Comparison of ENCODE assay signal across 9 cellular contexts in genomic region chr1:229230136-229230892, GRCh38. TPM values are rescaled to one million over a fixed set of nuclear protein-coding genes. Genes with fewer than 3 reads are reported as not detected.
DNase-seq lines count a peak whose midpoint lies in the region; ATAC-seq and TF ChIP-seq lines count a peak whose summit lies in the region.
"Had no signal": no experiment of that assay in that cellular context is flagged by ENCODE, and none has a peak within 500 bp of the region (broad histone marks: within the 10 kb centered on the region; RNA-seq: fewer than 3 reads in every experiment).

No MANE protein-coding gene starts in this region.

- H3K36me3 ChIP-seq in iPS-18a (ENCODE audit: control insufficient read depth, low read depth, low read length) (no peaks in the 10 kb centered on the region), vagina (no peaks in the 10 kb centered on the region)
- H3K36me3 ChIP-seq: SJSA1 had no signal

- H3K27ac ChIP-seq in iPS-18a (ENCODE audit: low read length) (no peak overlapping the region), vagina (peak overlapping the region; percentile 61)
- H3K27ac ChIP-seq: SJSA1 had no signal

- no peak for TF ChIP-seq CTCF in vagina (IDR thresholded peaks at IDR 0.05)

- H3K9me3 ChIP-seq in iPS-18a (ENCODE audit: control insufficient read depth, low read depth, low read length) (no peaks in the 10 kb centered on the region), vagina (no peaks in the 10 kb centered on the region)
- H3K9me3 ChIP-seq: SJSA1 had no signal

- peak overlapping the region; percentile 5 for H3K9ac ChIP-seq in iPS-18a (ENCODE audit: low read length)

- ATAC-seq in Right ventricle myocardium superior (ENCODE audit: poor library complexity) (no peak), Right ventricle myocardium inferior (no peak)

- DNase-seq in Right ventricle myocardium superior, result peak; percentile 61
- DNase-seq in Right ventricle myocardium inferior (ENCODE audit: missing footprints), result no peak
- peak; percentile 75 to 92 for DNase-seq in NOMO-1 (lab: John Stamatoyannopoulos, UW; ENCODE audit: unreplicated experiment in 2 of 2)
- DNase-seq in vagina (ENCODE audit: extremely low spot score in 2 of 2), result peak in 1 of 2 donors; percentile 88
- no peak for DNase-seq in COLO829 (ENCODE audit: low spot score)
- no peak for DNase-seq in stimulated activated CD8-positive, alpha-beta memory T cell treated with anti-CD3 and anti-CD28 coated beads, Interleukin-4, amount 100 ng/mL, for 48 hours
- no peak for DNase-seq in NCI-H1092 (lab: John Stamatoyannopoulos, UW)

- H3K27me3 ChIP-seq in iPS-18a (ENCODE audit: control insufficient read depth, insufficient read depth, low read length) (no peaks in the 10 kb centered on the region), vagina (no peaks in the 10 kb centered on the region)
- H3K27me3 ChIP-seq: SJSA1 had no signal

- intact Hi-C loops in Right ventricle myocardium superior (cut with DNase I), result no loop called here
- intact Hi-C loops in Right ventricle myocardium inferior (cut with DNase I), result no loop called here
- intact Hi-C loops in vagina (cut with DNase I), result no loop called here

- TF ChIP-seq POLR2A in vagina (IDR thresholded peaks at IDR 0.05), result no peak

- H3K4me1 ChIP-seq in iPS-18a (ENCODE audit: control insufficient read depth, low read depth, low read length) (peaks cover 65% of the 10 kb centered on the region), vagina (peaks cover 44% of the 10 kb centered on the region)

- peak overlapping the region; percentile 8 for H3K4me3 ChIP-seq in iPS-18a (ENCODE audit: low read length)
- H3K4me3 ChIP-seq in vagina, result no peak overlapping the region
- H3K4me3 ChIP-seq: SJSA1 had no signal

RNA-seq across cellular contexts. Expression of gene RAB4A, which starts 40.6 kb away (rescaled TPM):
- total RNA-seq in Right ventricle myocardium superior, result 103 TPM
- 131 TPM for total RNA-seq in Right ventricle myocardium inferior
- 16.5 TPM for total RNA-seq in vagina

Comparison
In these comparisons a context has a peak if more than half of its experiments do, and no peak if none do; other contexts are left out.
1. DNase-seq: peak in Right ventricle myocardium superior (single experiment) and NOMO-1 (2 of 2); none in Right ventricle myocardium inferior (single experiment), COLO829 (single experiment), stimulated activated CD8-positive, alpha-beta memory T cell treated with anti-CD3 and anti-CD28 coated beads, Interleukin-4, amount 100 ng/mL, for 48 hours (single experiment) and NCI-H1092 (single experiment).